In the genomic region with DNA sequence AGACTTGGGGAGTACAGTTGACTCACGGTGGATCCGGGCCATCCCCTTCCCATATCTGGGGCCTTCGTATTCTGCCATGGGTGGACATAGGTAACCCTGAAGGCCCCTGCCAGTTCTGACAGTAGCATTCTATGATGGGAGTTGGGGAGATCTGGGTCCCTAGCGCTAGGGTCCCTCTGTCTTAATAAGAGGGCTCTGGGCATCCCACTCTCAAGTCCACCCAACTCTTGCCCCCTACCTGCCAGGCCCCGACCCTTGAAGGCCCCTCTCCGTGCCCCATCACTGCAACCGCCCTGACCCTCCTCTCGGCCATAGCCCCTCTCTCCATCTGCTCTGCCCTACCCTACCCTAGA, we compare ENCODE assay signal across 15 cellular contexts. TPM values are rescaled to one million over a fixed set of nuclear protein-coding genes. Genes with fewer than 3 reads are reported as not detected.
DNase-seq lines count a peak whose midpoint lies in the region; ATAC-seq and TF ChIP-seq lines count a peak whose summit lies in the region.
"Had no signal": no experiment of that assay in that cellular context is flagged by ENCODE, and none has a peak within 500 bp of the region (broad histone marks: within the 10 kb centered on the region; RNA-seq: fewer than 3 reads in every experiment).

No MANE protein-coding gene starts in this region.

- no peaks in the 10 kb centered on the region for H3K9me3 ChIP-seq in neutrophil
- no peaks in the 10 kb centered on the region for H3K9me3 ChIP-seq in effector memory CD4-positive, alpha-beta T cell (ENCODE audit: control insufficient read depth, low read length)

- H3K27me3 ChIP-seq in neutrophil: peaks cover 5% of the 10 kb centered on the region
- no peaks in the 10 kb centered on the region for H3K27me3 ChIP-seq in effector memory CD4-positive, alpha-beta T cell (replicated peaks; ENCODE audit: control insufficient read depth, insufficient read depth, low read length, poor library complexity, severe bottlenecking)

- no peaks in the 10 kb centered on the region for H3K36me3 Mint-ChIP-seq in activated CD8-positive, alpha-beta memory T cell treated with anti-CD3 and anti-CD28 coated beads, Interleukin-2, amount 10 ng/mL, durations not matched to agents 7 days and 5 days

- H3K27me3 Mint-ChIP-seq in activated CD8-positive, alpha-beta memory T cell treated with anti-CD3 and anti-CD28 coated beads, Interleukin-2, amount 10 ng/mL, durations not matched to agents 7 days and 5 days: no peaks in the 10 kb centered on the region
- H3K27me3 Mint-ChIP-seq: activated CD4-positive, alpha-beta memory T cell treated with anti-CD3 and anti-CD28 coated beads for 36 hours had no signal

- no peak overlapping the region for H3K27ac ChIP-seq in VCaP
- H3K27ac ChIP-seq in neutrophil: no peak overlapping the region
- no peak overlapping the region for H3K27ac ChIP-seq in effector memory CD4-positive, alpha-beta T cell (ENCODE audit: insufficient read depth, low read length, poor library complexity, severe bottlenecking)

- H3K4me3 Mint-ChIP-seq in activated CD8-positive, alpha-beta memory T cell treated with anti-CD3 and anti-CD28 coated beads, Interleukin-2, amount 10 ng/mL, durations not matched to agents 7 days and 5 days: no peak overlapping the region
- H3K4me3 Mint-ChIP-seq: activated CD4-positive, alpha-beta memory T cell treated with anti-CD3 and anti-CD28 coated beads for 36 hours; GM23338; nephron progenitor cell had no signal

- no peak overlapping the region for H3K27ac Mint-ChIP-seq in activated CD8-positive, alpha-beta memory T cell treated with anti-CD3 and anti-CD28 coated beads, Interleukin-2, amount 10 ng/mL, durations not matched to agents 7 days and 5 days
- H3K27ac Mint-ChIP-seq: activated CD4-positive, alpha-beta memory T cell treated with anti-CD3 and anti-CD28 coated beads for 36 hours; GM23338; nephron progenitor cell had no signal

- no peaks in the 10 kb centered on the region for H3K9me3 Mint-ChIP-seq in activated CD8-positive, alpha-beta memory T cell treated with anti-CD3 and anti-CD28 coated beads, Interleukin-2, amount 10 ng/mL, durations not matched to agents 7 days and 5 days (ENCODE audit: low read depth)
- H3K9me3 Mint-ChIP-seq: activated CD4-positive, alpha-beta memory T cell treated with anti-CD3 and anti-CD28 coated beads for 36 hours; GM23338; nephron progenitor cell had no signal

- H3K4me3 ChIP-seq in neutrophil (ENCODE audit: low read depth in 1 of 2, low read length in 1 of 2): no peak overlapping the region
- H3K4me3 ChIP-seq in effector memory CD4-positive, alpha-beta T cell (ENCODE audit: insufficient read depth, low read depth, low read length, poor library complexity, severe bottlenecking): no peak overlapping the region
- H3K4me3 ChIP-seq: GM23338, skin epidermis had no signal

- peaks cover 0 to 4% of the 10 kb centered on the region in 2 experiments for H3K4me1 ChIP-seq in neutrophil (ENCODE audit: control insufficient read depth in 1 of 2, insufficient read depth in 1 of 2, low read depth in 1 of 2, low read length in 1 of 2)
- H3K4me1 ChIP-seq in effector memory CD4-positive, alpha-beta T cell (ENCODE audit: control insufficient read depth, insufficient read depth, low read length, poor library complexity, severe bottlenecking): no peaks in the 10 kb centered on the region

- H3K36me3 ChIP-seq in neutrophil: peaks cover 56% of the 10 kb centered on the region
- H3K36me3 ChIP-seq in effector memory CD4-positive, alpha-beta T cell (ENCODE audit: control insufficient read depth, insufficient read depth, low read length): peaks cover 8% of the 10 kb centered on the region

- TF ChIP-seq CTCF in VCaP (conservative IDR thresholded peaks at IDR 0.05): peak; percentile 38
- TF ChIP-seq CTCF in neutrophil (IDR thresholded peaks at IDR 0.05): peak; percentile 10

- ATAC-seq in activated CD8-positive, alpha-beta memory T cell treated with anti-CD3 and anti-CD28 coated beads, Interleukin-2, amount 10 ng/mL, durations not matched to agents 7 days and 5 days: peak; percentile 18
- ATAC-seq in HG03354 (IDR thresholded peaks at IDR 0.05; ENCODE audit: poor library complexity, severe bottlenecking, unreplicated experiment) (peak; percentile 9), GM21717 (IDR thresholded peaks at IDR 0.05; ENCODE audit: unreplicated experiment) (no peak)

- CTCF ChIA-PET in activated CD8-positive, alpha-beta memory T cell treated with anti-CD3 and anti-CD28 coated beads, Interleukin-2, amount 10 ng/mL, durations not matched to agents 7 days and 5 days (lab: Charles Lee): interaction anchor here (1.2 to 4.8 kb wide), 4 partner anchors 20 to 382 kb away, joined by 3 to 61 read pairs (median 8); partner anchors contain the start of gene VEGFA

- no peak for DNase-seq in activated CD8-positive, alpha-beta memory T cell treated with anti-CD3 and anti-CD28 coated beads, Interleukin-2, amount 10 ng/mL, durations not matched to agents 7 days and 5 days
- DNase-seq in activated CD8-positive, alpha-beta memory T cell treated with anti-CD3 and anti-CD28 coated beads for 24 hours: no peak
- no peak for DNase-seq in central memory CD4-positive, alpha-beta T cell
- DNase-seq in effector memory CD4-positive, alpha-beta T cell: no peak
- DNase-seq: GF-D8, NCI-H187 treated with DMSO at 0.1 percent for 48 hours had no signal

- H3K4me1 Mint-ChIP-seq in activated CD8-positive, alpha-beta memory T cell treated with anti-CD3 and anti-CD28 coated beads, Interleukin-2, amount 10 ng/mL, durations not matched to agents 7 days and 5 days: peaks cover 3% of the 10 kb centered on the region

RNA-seq across cellular contexts. Expression of gene CAPN11, which starts 6.5 kb away (rescaled TPM):
- total RNA-seq in activated CD8-positive, alpha-beta memory T cell treated with anti-CD3 and anti-CD28 coated beads, Interleukin-2, amount 10 ng/mL, durations not matched to agents 7 days and 5 days: not detected
- total RNA-seq: cerebellum had no signal

RNA-seq across cellular contexts. Expression of gene TMEM63B, which starts 24.7 kb away (rescaled TPM):
- total RNA-seq in activated CD8-positive, alpha-beta memory T cell treated with anti-CD3 and anti-CD28 coated beads, Interleukin-2, amount 10 ng/mL, durations not matched to agents 7 days and 5 days: 10 to 100 TPM; 11.1 to 11.6 TPM

RNA-seq across cellular contexts. Expression of gene MRPL14, which starts 24.8 kb away (rescaled TPM):
- total RNA-seq in activated CD8-positive, alpha-beta memory T cell treated with anti-CD3 and anti-CD28 coated beads, Interleukin-2, amount 10 ng/mL, durations not matched to agents 7 days and 5 days: 10 to 100 TPM; 45.8 to 47.5 TPM
